ENCODE assay signal across 24 cellular contexts in genomic region chr20:54506643-54507042, GRCh38. TPM values are rescaled to one million over a fixed set of nuclear protein-coding genes. Genes with fewer than 3 reads are reported as not detected.
"Had no signal": no experiment of that assay in that cellular context is flagged by ENCODE, and none has a peak within 500 bp of the region (broad histone marks: within the 10 kb centered on the region; RNA-seq: fewer than 3 reads in every experiment).

No MANE protein-coding gene starts in this region.

- DNase-seq: cortex of kidney; effector CD8-positive, alpha-beta T cell; effector memory CD8-positive, alpha-beta T cell; endodermal cell; erythroblast; esophagus squamous epithelium; foreskin fibroblast; foreskin melanocyte; gastrocnemius medialis; glutamatergic neuron; head of caudate nucleus; heart right ventricle; hippocampal formation; left cardiac atrium; left lung; left ventricle myocardium superior; lower lobe of right lung; mesenchymal stem cell; mucosa of descending colon; naive B cell; naive thymus-derived CD8-positive, alpha-beta T cell had no signal

- FAIRE-seq: endometrium, islet of Langerhans, keratinocyte had no signal

RNA-seq across cellular contexts. Expression of gene DOK5, which starts 31.2 kb away (rescaled TPM):
- polyA plus RNA-seq: keratinocyte; naive thymus-derived CD8-positive, alpha-beta T cell had no signal
